Comparison of ENCODE assay signal across 12 cellular contexts in the genomic region with DNA sequence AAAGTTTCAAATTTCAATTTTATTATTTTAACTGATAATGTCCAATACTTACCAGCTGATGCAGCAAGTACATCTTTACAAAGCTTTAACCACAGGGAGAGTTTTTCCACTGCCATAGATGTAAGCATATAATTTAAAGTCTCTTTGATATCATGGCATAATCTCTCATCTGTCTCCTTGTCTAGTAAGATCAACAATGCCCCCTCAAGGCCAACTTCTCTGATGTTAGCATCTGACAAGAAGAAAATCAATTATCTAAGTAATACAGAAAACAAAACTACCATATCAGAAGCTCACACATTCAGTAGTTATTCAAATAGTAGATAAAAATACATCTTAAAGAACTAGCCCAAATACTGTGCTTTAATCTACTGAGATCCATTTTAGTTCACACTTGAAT.
DNase-seq lines count a peak whose midpoint lies in the region; TF ChIP-seq lines count a peak whose summit lies in the region.
"Had no signal": no experiment of that assay in that cellular context is flagged by ENCODE, and none has a peak within 500 bp of the region (broad histone marks: within the 10 kb centered on the region; RNA-seq: fewer than 3 reads in every experiment).

No MANE protein-coding gene starts in this region.

- DNase-seq in DMS53 (lab: John Stamatoyannopoulos, UW) (peak; percentile 7), DMS53 treated with DMSO at 0.1 percent for 48 hours (lab: John Stamatoyannopoulos, UW; ENCODE audit: unreplicated experiment) (no peak), NAMALWA (ENCODE audit: low spot score) (peak; percentile 33), brain microvascular endothelial cell (peak; percentile 10), myocyte (ENCODE audit: low read depth) (peak; percentile 14), cerebellar nuclear complex (lab: John Stamatoyannopoulos, UW) (no peak), testis (no peak), NCI-H128 (lab: John Stamatoyannopoulos, UW; ENCODE audit: unreplicated experiment) (no peak)
- DNase-seq: activated CD8-positive, alpha-beta memory T cell treated with anti-CD3 and anti-CD28 coated beads, Interleukin-2, amount 10 ng/mL, durations not matched to agents 7 days and 5 days; NCI-H1694 treated with DMSO at 0.1 percent for 48 hours; nucleus accumbens had no signal

- H3K4me3 ChIP-seq in brain microvascular endothelial cell (ENCODE audit: low read depth, low read length) (no peak overlapping the region), testis (no peak overlapping the region)
- H3K4me3 ChIP-seq: tibial nerve had no signal

- peaks cover 7% of the 10 kb centered on the region for H3K4me1 ChIP-seq in testis
- H3K4me1 ChIP-seq: tibial nerve had no signal

- in situ Hi-C loops in brain microvascular endothelial cell (cut with HindIII; ENCODE audit: low pct_ligation_motif_present, low sequenced_read_pairs) = no loop called here

- H3K36me3 ChIP-seq in brain microvascular endothelial cell (replicated peaks) (peaks cover 15% of the 10 kb centered on the region), testis (ENCODE audit: low read depth, missing control alignments) (no peaks in the 10 kb centered on the region)

- H3K27ac ChIP-seq in brain microvascular endothelial cell (no peak overlapping the region), testis (no peak overlapping the region)
- H3K27ac ChIP-seq: tibial nerve had no signal

- peak; percentile 34 for TF ChIP-seq CTCF in brain microvascular endothelial cell (IDR thresholded peaks at IDR 0.05; ENCODE audit: low read depth, low read length, missing control alignments)
- TF ChIP-seq CTCF in testis (IDR thresholded peaks at IDR 0.05) = no peak

- TF ChIP-seq POLR2A in testis (IDR thresholded peaks at IDR 0.05) = no peak

- no peaks in the 10 kb centered on the region for H3K27me3 ChIP-seq in brain microvascular endothelial cell (replicated peaks)
- H3K27me3 ChIP-seq in testis = no peaks in the 10 kb centered on the region
- H3K27me3 ChIP-seq: tibial nerve had no signal

- intact Hi-C loops in testis (cut with DNase I; ENCODE audit: low total_unique reads) = no loop called here

- no peaks in the 10 kb centered on the region for H3K9me3 ChIP-seq in testis

Comparison
In these comparisons a context has a peak if more than half of its experiments do, and no peak if none do; other contexts are left out.
1. DNase-seq: peak in DMS53 (single experiment), NAMALWA (single experiment), brain microvascular endothelial cell (single experiment) and myocyte (single experiment); none in DMS53 treated with DMSO at 0.1 percent for 48 hours (single experiment), cerebellar nuclear complex (0 of 2), testis (single experiment) and NCI-H128 (single experiment).